Comparison of ENCODE assay signal across 1 cellular context in genomic region chr3:138496436-138496835, GRCh38.
TF ChIP-seq lines count a peak whose summit lies in the region.

No MANE protein-coding gene starts in this region.

TF ChIP-seq in H1, 55 proteins besides CTCF, POLR2A, EP300 and RAD21:
- TF ChIP-seq BACH1 (IDR thresholded peaks at IDR 0.05; ENCODE audit: low read length) (no peak), MAFK (IDR thresholded peaks at IDR 0.05; ENCODE audit: low read depth, low read length) (no peak), JUND (IDR thresholded peaks at IDR 0.05; ENCODE audit: low read length) (no peak), TAF1 (IDR thresholded peaks at IDR 0.05; ENCODE audit: low read depth, low read length) (no peak), CHD2 (IDR thresholded peaks at IDR 0.05; ENCODE audit: low read length) (no peak), E2F6 (IDR thresholded peaks at IDR 0.05) (no peak), KDM5A (IDR thresholded peaks at IDR 0.05; ENCODE audit: low read length) (no peak), POLR2AphosphoS5 (IDR thresholded peaks at IDR 0.05; ENCODE audit: low read depth, low read length) (no peak), RFX5 (IDR thresholded peaks at IDR 0.05; ENCODE audit: borderline replicate concordance, low read depth, low read length) (no peak), ASH2L (IDR thresholded peaks at IDR 0.05; ENCODE audit: low read length) (no peak), GTF2F1 (IDR thresholded peaks at IDR 0.05; ENCODE audit: borderline replicate concordance, low read depth, low read length) (no peak), CBX5 (IDR thresholded peaks at IDR 0.05; ENCODE audit: low read depth, low read length) (no peak), MAX (IDR thresholded peaks at IDR 0.05) (no peak), HDAC2 (IDR thresholded peaks at IDR 0.05; ENCODE audit: borderline replicate concordance in 1 of 2, low read depth in 2 of 2, low read length in 2 of 2) (no peak), YY1 (IDR thresholded peaks at IDR 0.05; ENCODE audit: low read depth, low read length) (no peak), TCF12 (IDR thresholded peaks at IDR 0.05; ENCODE audit: low read depth, low read length) (no peak), CTBP2 (IDR thresholded peaks at IDR 0.05; ENCODE audit: borderline replicate concordance, insufficient read depth, insufficient read length, low read length) (no peak)
